16 cellular contexts compared by ENCODE assay signal in the genomic region with DNA sequence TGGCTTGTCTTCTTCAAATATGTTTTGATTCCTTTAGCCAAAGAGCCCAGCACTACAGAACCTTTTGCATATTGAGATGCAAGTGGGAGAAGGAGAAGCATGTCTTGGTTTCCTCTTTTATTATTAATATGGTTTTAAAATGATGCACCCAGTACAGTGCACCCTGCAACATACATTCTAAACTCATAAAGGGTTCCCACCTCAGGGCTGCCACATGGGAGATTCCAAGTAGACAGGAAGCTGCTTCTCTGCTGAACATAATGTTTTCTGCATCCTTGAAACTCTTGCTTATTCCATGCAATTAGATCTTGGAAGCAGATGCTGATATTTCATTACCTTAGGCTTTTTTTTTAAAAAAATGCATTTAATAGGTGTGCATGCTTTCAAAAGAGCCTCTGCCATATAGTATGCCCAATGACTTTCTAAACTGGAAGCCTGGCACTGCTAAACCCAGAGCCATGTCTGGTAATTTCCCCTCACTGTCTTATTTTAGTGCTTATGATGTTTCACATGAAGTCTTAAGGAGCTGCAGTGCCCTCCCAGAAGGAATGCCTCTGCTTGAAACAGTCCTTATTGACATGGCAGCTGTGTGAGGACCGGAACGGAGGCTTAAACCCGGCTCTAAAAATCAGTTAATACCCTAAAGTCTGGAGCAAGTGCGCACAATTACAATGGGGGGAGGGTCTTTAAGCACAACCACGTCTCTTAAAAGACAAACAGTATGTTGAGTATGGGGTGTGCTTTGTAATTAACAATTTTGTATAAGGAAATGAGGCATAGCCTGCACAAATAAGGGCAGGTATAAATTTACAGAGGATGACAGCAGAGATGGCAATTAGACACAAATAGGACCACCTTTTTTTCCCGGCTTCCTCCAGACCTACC. TPM values are rescaled to one million over a fixed set of nuclear protein-coding genes. Genes with fewer than 3 reads are reported as not detected.
DNase-seq lines count a peak whose midpoint lies in the region; ATAC-seq and TF ChIP-seq lines count a peak whose summit lies in the region.
"Had no signal": no experiment of that assay in that cellular context is flagged by ENCODE, and none has a peak within 500 bp of the region (broad histone marks: within the 10 kb centered on the region; RNA-seq: fewer than 3 reads in every experiment).

No MANE protein-coding gene starts in this region.

- no peak overlapping the region for H2AK5ac ChIP-seq in mesenchymal stem cell (ENCODE audit: low read length, severe bottlenecking)

- H3K23ac ChIP-seq in mesenchymal stem cell (ENCODE audit: low read length in 2 of 2) = no peak overlapping the region

- no peak for TF ChIP-seq CTCF in adrenal gland (IDR thresholded peaks at IDR 0.05)

- no peak overlapping the region for H2BK12ac ChIP-seq in mesenchymal stem cell (ENCODE audit: low read length in 2 of 2)

- H3K9me3 Mint-ChIP-seq in T-helper 1 cell treated with Interleukin-12 subunit alpha and Interleukin-12 subunit beta and Interleukin-4 antibody, amounts not matched to agents 30 μg/mL and 1 μg/mL, for 36 hours = peaks cover 4% of the 10 kb centered on the region
- H3K9me3 Mint-ChIP-seq in stimulated activated naive B cell treated with anti-CD40 and anti-IgM and Interleukin-4, amounts not matched to agents 10 μg/mL and 1 μg/mL and 100 μg/mL, for 72 hours = peaks cover 14 to 17% of the 10 kb centered on the region in 2 donors
- H3K9me3 Mint-ChIP-seq: natural killer cell treated with Interleukin-12 subunit alpha and Interleukin-12 subunit beta and Interleukin-15 and Interleukin-18, amount 100 ng/mL, for 72 hours had no signal

- WGBS in mesenchymal stem cell = 7% methylated on average over 5 of the region's 6 CpGs
- 19 to 23% (median 19%) methylated on average over 6 of the region's 6 CpGs for WGBS in adrenal gland, 4 donors

- H3K9me3 ChIP-seq in mesenchymal stem cell (ENCODE audit: control insufficient read depth, low read length) (no peaks in the 10 kb centered on the region), adrenal gland (replicated peaks in 1 of 3) (no peaks in the 10 kb centered on the region)
- H3K9me3 ChIP-seq: thoracic aorta had no signal

- no peak overlapping the region for H3K14ac ChIP-seq in mesenchymal stem cell (ENCODE audit: low read length in 2 of 2)

- TF ChIP-seq POLR2A in adrenal gland (IDR thresholded peaks at IDR 0.05) = no peak

- no peak overlapping the region for H3K9ac ChIP-seq in mesenchymal stem cell (ENCODE audit: low read length)

- peaks cover 11% of the 10 kb centered on the region for H3K79me1 ChIP-seq in mesenchymal stem cell (replicated peaks; ENCODE audit: low read length, poor library complexity, severe bottlenecking)

- H2BK15ac ChIP-seq in mesenchymal stem cell (ENCODE audit: low read depth, poor library complexity, severe bottlenecking) = no peak overlapping the region

- no peak overlapping the region for H2AFZ ChIP-seq in mesenchymal stem cell (ENCODE audit: low read depth, low read length)

- H2BK120ac ChIP-seq in mesenchymal stem cell (ENCODE audit: low read depth, low read length) = no peak overlapping the region

- H3K36me3 ChIP-seq in mesenchymal stem cell (ENCODE audit: control insufficient read depth in 1 of 2, insufficient read depth in 2 of 2, low read depth in 1 of 2, low read length in 2 of 2) = peaks cover 0 to 7% of the 10 kb centered on the region in 2 experiments
- no peaks in the 10 kb centered on the region for H3K36me3 ChIP-seq in adrenal gland (replicated peaks in 1 of 2)
- H3K36me3 ChIP-seq: thoracic aorta had no signal

- no peak overlapping the region for H3K4ac ChIP-seq in mesenchymal stem cell (ENCODE audit: low read depth in 1 of 2, low read length in 2 of 2)

- no peak overlapping the region for H4K8ac ChIP-seq in mesenchymal stem cell (ENCODE audit: low read length)

- H3K4me1 Mint-ChIP-seq in T-helper 1 cell treated with Interleukin-12 subunit alpha and Interleukin-12 subunit beta and Interleukin-4 antibody, amounts not matched to agents 30 μg/mL and 1 μg/mL, for 36 hours (ENCODE audit: low read depth) = peaks cover 48% of the 10 kb centered on the region
- peaks cover 44 to 60% of the 10 kb centered on the region in 2 donors for H3K4me1 Mint-ChIP-seq in stimulated activated naive B cell treated with anti-CD40 and anti-IgM and Interleukin-4, amounts not matched to agents 10 μg/mL and 1 μg/mL and 100 μg/mL, for 72 hours

- H3K4me3 Mint-ChIP-seq in T-helper 1 cell treated with Interleukin-12 subunit alpha and Interleukin-12 subunit beta and Interleukin-4 antibody, amounts not matched to agents 30 μg/mL and 1 μg/mL, for 36 hours = peak overlapping the region; percentile 3
- H3K4me3 Mint-ChIP-seq in stimulated activated naive B cell treated with anti-CD40 and anti-IgM and Interleukin-4, amounts not matched to agents 10 μg/mL and 1 μg/mL and 100 μg/mL, for 72 hours = no peak overlapping the region
- H3K4me3 Mint-ChIP-seq: natural killer cell treated with Interleukin-12 subunit alpha and Interleukin-12 subunit beta and Interleukin-15 and Interleukin-18, amount 100 ng/mL, for 72 hours had no signal

- H3K27me3 Mint-ChIP-seq in T-helper 1 cell treated with Interleukin-12 subunit alpha and Interleukin-12 subunit beta and Interleukin-4 antibody, amounts not matched to agents 30 μg/mL and 1 μg/mL, for 36 hours (ENCODE audit: low read depth) = peaks cover 95% of the 10 kb centered on the region
- H3K27me3 Mint-ChIP-seq in stimulated activated naive B cell treated with anti-CD40 and anti-IgM and Interleukin-4, amounts not matched to agents 10 μg/mL and 1 μg/mL and 100 μg/mL, for 72 hours = peaks cover 85 to 96% of the 10 kb centered on the region in 2 donors

- intact Hi-C loops in adrenal gland (cut with DNase I) = loop anchor here (10.0 kb wide), 2 partner anchors 374 to 534 kb away; no protein-coding TSS in a partner anchor

- ATAC-seq in stimulated activated naive B cell treated with anti-CD40 and anti-IgM and Interleukin-4, amounts not matched to agents 10 μg/mL and 1 μg/mL and 100 μg/mL, for 72 hours (replicated peaks) = no peak
- ATAC-seq in HG03469 (IDR thresholded peaks at IDR 0.05; ENCODE audit: unreplicated experiment) = no peak
- ATAC-seq: left colon; natural killer cell treated with Interleukin-12 subunit alpha and Interleukin-12 subunit beta and Interleukin-15 and Interleukin-18, amount 100 ng/mL, for 72 hours had no signal

- peaks cover 15% of the 10 kb centered on the region for H3K36me3 Mint-ChIP-seq in T-helper 1 cell treated with Interleukin-12 subunit alpha and Interleukin-12 subunit beta and Interleukin-4 antibody, amounts not matched to agents 30 μg/mL and 1 μg/mL, for 36 hours (ENCODE audit: low read depth)
- H3K36me3 Mint-ChIP-seq in stimulated activated naive B cell treated with anti-CD40 and anti-IgM and Interleukin-4, amounts not matched to agents 10 μg/mL and 1 μg/mL and 100 μg/mL, for 72 hours = peaks cover 12 to 23% of the 10 kb centered on the region in 2 donors
- H3K36me3 Mint-ChIP-seq: natural killer cell treated with Interleukin-12 subunit alpha and Interleukin-12 subunit beta and Interleukin-15 and Interleukin-18, amount 100 ng/mL, for 72 hours had no signal

- H3K4me3 ChIP-seq in mesenchymal stem cell (ENCODE audit: insufficient read depth in 1 of 2, low read depth in 1 of 2, low read length in 2 of 2) = no peak overlapping the region
- no peak overlapping the region for H3K4me3 ChIP-seq in adrenal gland

- no peak overlapping the region for H3K18ac ChIP-seq in mesenchymal stem cell (ENCODE audit: low read depth in 1 of 2, low read length in 2 of 2)

- H3K4me1 ChIP-seq in mesenchymal stem cell (ENCODE audit: control insufficient read depth, insufficient read depth, low read depth, low read length) (peaks cover 14% of the 10 kb centered on the region), adrenal gland (replicated peaks in 1 of 2) (peaks cover 13 to 35% of the 10 kb centered on the region in 2 donors)

- H3K27ac ChIP-seq in mesenchymal stem cell (ENCODE audit: low read length, poor library complexity, severe bottlenecking) (peak overlapping the region; percentile 67), adrenal gland (no peak overlapping the region)
- H3K27ac ChIP-seq: thoracic aorta had no signal

- peaks cover 0 to 70% of the 10 kb centered on the region in 2 experiments for H3K27me3 ChIP-seq in mesenchymal stem cell (ENCODE audit: control insufficient read depth in 1 of 2, insufficient read depth in 1 of 2, low read length in 2 of 2)
- peaks cover 71% of the 10 kb centered on the region for H3K27me3 ChIP-seq in adrenal gland

- peak overlapping the region; percentile 91 for H3K4me2 ChIP-seq in mesenchymal stem cell (ENCODE audit: low read length, poor library complexity, severe bottlenecking)

- DNase-seq in T-helper 1 cell (no peak), NCI-H526 treated with DMSO at 0.1 percent for 48 hours (lab: John Stamatoyannopoulos, UW) (peak; percentile 70), mesenchymal stem cell (no peak), adrenal gland (no peak), ecto neural progenitor cell (ENCODE audit: low spot score) (no peak)
- no peak for DNase-seq in stimulated activated naive B cell treated with anti-CD40 and anti-IgM and Interleukin-4, amounts not matched to agents 10 μg/mL and 1 μg/mL and 100 μg/mL, for 72 hours
- DNase-seq: activated CD8-positive, alpha-beta memory T cell treated with anti-CD3 and anti-CD28 coated beads for 24 hours; central memory CD4-positive, alpha-beta T cell; head of caudate nucleus; left colon; NK-92 treated with Interleukin-12 subunit alpha and Interleukin-12 subunit beta, amount 100 ng/mL, for 24 hours; stimulated activated CD4-positive, alpha-beta T cell treated with anti-CD3 and anti-CD28 coated beads, Interleukin-12 subunit alpha, Interleukin-12 subunit beta, amount 100 ng/mL, for 4 hours had no signal

- no peak overlapping the region for H2BK5ac ChIP-seq in mesenchymal stem cell (ENCODE audit: low read depth, low read length, poor library complexity, severe bottlenecking)

- H4K91ac ChIP-seq in mesenchymal stem cell (ENCODE audit: low read length) = no peak overlapping the region

- peak overlapping the region; percentile 47 for H3K27ac Mint-ChIP-seq in T-helper 1 cell treated with Interleukin-12 subunit alpha and Interleukin-12 subunit beta and Interleukin-4 antibody, amounts not matched to agents 30 μg/mL and 1 μg/mL, for 36 hours
- peak overlapping the region; percentile 75 for H3K27ac Mint-ChIP-seq in stimulated activated naive B cell treated with anti-CD40 and anti-IgM and Interleukin-4, amounts not matched to agents 10 μg/mL and 1 μg/mL and 100 μg/mL, for 72 hours
- H3K27ac Mint-ChIP-seq: natural killer cell treated with Interleukin-12 subunit alpha and Interleukin-12 subunit beta and Interleukin-15 and Interleukin-18, amount 100 ng/mL, for 72 hours had no signal

RNA-seq across cellular contexts. Expression of a gene that starts 2.0 kb away (rescaled TPM):
- 0.07 TPM for polyA plus RNA-seq in mesenchymal stem cell (2013, experiment 1 of 2)
- 0.11 TPM for polyA plus RNA-seq in mesenchymal stem cell (2013, experiment 2 of 2)
- total RNA-seq in adrenal gland = under 1 TPM; 0.12 to 0.96 (median 0.66) TPM
- under 1 TPM; 0.15 to 0.67 (median 0.24) TPM for polyA plus RNA-seq in adrenal gland
- total RNA-seq: left colon; natural killer cell treated with Interleukin-12 subunit alpha and Interleukin-12 subunit beta and Interleukin-15 and Interleukin-18, amount 100 ng/mL, for 72 hours had no signal
